In genomic region chr1:12447301-12447700, GRCh38 we compare ENCODE assay signal across 1 cellular context.
TF ChIP-seq lines count a peak whose summit lies in the region.

No MANE protein-coding gene starts in this region.

TF ChIP-seq in IMR-90, 13 proteins besides CTCF, POLR2A, EP300 and RAD21:
- peak; percentile 90 for TF ChIP-seq BHLHE40 (IDR thresholded peaks at IDR 0.05; ENCODE audit: low read depth, low read length)
- TF ChIP-seq MXI1 (IDR thresholded peaks at IDR 0.05; ENCODE audit: borderline replicate concordance, low read depth, low read length), result no peak
- peak; percentile 45; the same call in 1 of the 2 replicates for TF ChIP-seq USF2 (IDR thresholded peaks at IDR 0.05; ENCODE audit: low read depth, low read length)
- TF ChIP-seq RCOR1 (IDR thresholded peaks at IDR 0.05; ENCODE audit: insufficient replicate concordance, low read length), result no peak
- no peak for TF ChIP-seq NFE2L2 (IDR thresholded peaks at IDR 0.05; ENCODE audit: low read depth, low read length)
- no peak for TF ChIP-seq ELK1 (IDR thresholded peaks at IDR 0.05; ENCODE audit: borderline replicate concordance, low read depth, low read length)
TF ChIP-seq in IMR-90: peak in this region for 2.
